8 cellular contexts compared by ENCODE assay signal in the genomic region with DNA sequence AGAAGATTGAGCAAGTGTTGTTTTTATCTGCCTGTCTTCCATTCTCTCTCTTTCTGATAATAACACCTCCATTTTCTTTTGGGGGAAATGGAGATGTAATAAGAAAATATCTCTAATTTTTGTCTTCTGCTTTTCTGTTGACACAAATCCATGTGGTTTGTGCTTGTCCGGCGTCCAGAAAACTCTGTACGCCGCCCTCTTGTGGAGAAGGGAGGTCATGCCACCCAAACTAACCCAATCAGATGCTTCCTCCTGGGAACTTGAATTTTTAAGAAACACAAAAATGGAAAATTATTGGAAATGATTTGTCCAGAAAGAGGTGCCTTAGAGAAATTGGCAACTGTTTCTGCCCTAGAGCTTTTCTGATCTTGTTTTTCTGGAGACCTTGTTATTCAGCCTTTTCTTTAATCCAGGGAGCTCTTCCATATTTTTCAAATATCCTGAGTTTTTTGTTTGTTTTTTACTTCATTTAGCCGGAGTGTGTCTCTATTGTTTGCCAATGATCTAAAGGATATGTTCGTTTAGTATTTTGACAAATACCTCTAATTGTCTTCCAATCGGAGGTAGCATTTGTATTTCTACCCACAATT. TPM values are rescaled to one million over a fixed set of nuclear protein-coding genes. Genes with fewer than 3 reads are reported as not detected.
DNase-seq lines count a peak whose midpoint lies in the region; ATAC-seq, FAIRE-seq and TF ChIP-seq lines count a peak whose summit lies in the region.

No MANE protein-coding gene starts in this region.

- H3K4me3 ChIP-seq in A549: no peak overlapping the region
- H3K4me3 ChIP-seq in fibroblast of lung (replicated peaks in 1 of 4; ENCODE audit: control extremely low read depth in 1 of 4, insufficient read depth in 1 of 4, low read depth in 3 of 4, low read length in 4 of 4): no peak overlapping the region
- H3K4me3 ChIP-seq in pancreas: no peak overlapping the region
- no peak overlapping the region for H3K4me3 ChIP-seq in lower leg skin (ENCODE audit: low read depth, poor library complexity, severe bottlenecking)

- H3K36me3 ChIP-seq in fibroblast of lung (ENCODE audit: control insufficient read depth, insufficient read depth, low read length): no peaks in the 10 kb centered on the region
- no peaks in the 10 kb centered on the region for H3K36me3 ChIP-seq in pancreas

- ATAC-seq in A549 (peak in 1 of 2 experiments; percentile 62; a peak in 2 of 6 replicates), pancreas (peak in 3 of 4 donors; percentile 85 to 92 (median 90)), GM18861 (IDR thresholded peaks at IDR 0.05; ENCODE audit: unreplicated experiment) (no peak)

- TF ChIP-seq CTCF in A549 (IDR thresholded peaks at IDR 0.05) (peak; percentile 51), GM10266 (IDR thresholded peaks at IDR 0.05; ENCODE audit: control insufficient read depth, insufficient read depth, low read depth, missing control alignments) (peak; percentile 76), fibroblast of lung (conservative IDR thresholded peaks at IDR 0.05 in 1 of 2, IDR thresholded peaks at IDR 0.05 in 1 of 2; ENCODE audit: low read depth in 1 of 2, low read length in 2 of 2) (peak; percentile 75 to 90), pancreas (IDR thresholded peaks at IDR 0.05) (peak; percentile 51 to 86 (median 74)), lower leg skin (IDR thresholded peaks at IDR 0.05) (peak in 1 of 3 donors; percentile 17)

- TF ChIP-seq RAD21 in A549 (conservative IDR thresholded peaks at IDR 0.05 in 1 of 2, IDR thresholded peaks at IDR 0.05 in 1 of 2): no peak

- intact Hi-C loops in pancreas (cut with DNase I): no loop called here
- intact Hi-C loops in lower leg skin (cut with DNase I; ENCODE audit: low total_unique reads): no loop called here

- H3K4me2 ChIP-seq in A549 (no peak overlapping the region), fibroblast of lung (ENCODE audit: extremely low read depth, insufficient read depth, low read length) (no peak overlapping the region)

- no peaks in the 10 kb centered on the region for H4K20me1 ChIP-seq in fibroblast of lung (ENCODE audit: control insufficient read depth, extremely low read depth, insufficient read depth, low read length)

- H3K79me2 ChIP-seq in fibroblast of lung (ENCODE audit: control insufficient read depth, insufficient read depth, low read length): no peaks in the 10 kb centered on the region

- TF ChIP-seq POLR2A in A549 (IDR thresholded peaks at IDR 0.05; ENCODE audit: low read length) (no peak), lower leg skin (IDR thresholded peaks at IDR 0.05) (no peak)

- DNase-seq in A549 (ENCODE audit: low read depth in 1 of 2, low spot score in 1 of 2): peak; percentile 27 to 53
- peak; percentile 51 for DNase-seq in GM10266 (ENCODE audit: extremely low spot score)
- DNase-seq in NCI-H146 (lab: John Stamatoyannopoulos, UW): peak; percentile 8
- peak; percentile 37 for DNase-seq in activated CD4-positive, alpha-beta T cell treated with anti-CD3 and anti-CD28 coated beads, Interleukin-2, amount 50 U/mL, for 1 hour
- peak; percentile 39 to 69 for DNase-seq in fibroblast of lung (ENCODE audit: low read depth in 2 of 2)
- peak in 3 of 6 donors; percentile 47 to 75 (median 56) for DNase-seq in pancreas
- DNase-seq in lower leg skin (ENCODE audit: low spot score in 2 of 2): no peak

- no peak overlapping the region for H2AFZ ChIP-seq in fibroblast of lung (ENCODE audit: low read length)

- WGBS in A549 (ENCODE audit: missing lambda C conversion rate): 11% methylated on average over 7 of the region's 7 CpGs
- 15 to 16% methylated on average over 7 of the region's 7 CpGs for WGBS in pancreas, 2 donors
- WGBS in lower leg skin, 2 donors: 22 to 23% methylated on average over 7 of the region's 7 CpGs

- POLR2A ChIA-PET in A549 (lab: Yijun Ruan, JAX): no interaction called here

- H3K4me1 ChIP-seq in A549: no peaks in the 10 kb centered on the region
- H3K4me1 ChIP-seq in fibroblast of lung (ENCODE audit: control insufficient read depth, extremely low read depth, insufficient read depth, low read length): no peaks in the 10 kb centered on the region
- H3K4me1 ChIP-seq in pancreas: no peaks in the 10 kb centered on the region

- H3K27me3 ChIP-seq in fibroblast of lung (ENCODE audit: control insufficient read depth, insufficient read depth, low read length) (peaks cover 4% of the 10 kb centered on the region), pancreas (no peaks in the 10 kb centered on the region)

- H3K9me3 ChIP-seq in A549 (peaks cover 11% of the 10 kb centered on the region), fibroblast of lung (ENCODE audit: control insufficient read depth, insufficient read depth, low read depth, low read length) (no peaks in the 10 kb centered on the region), pancreas (peaks cover 0 to 3% (median 0%) of the 10 kb centered on the region in 4 donors)

- no peak for TF ChIP-seq EP300 in A549 (IDR thresholded peaks at IDR 0.05)

- H3K27ac ChIP-seq in A549 (no peak overlapping the region), fibroblast of lung (ENCODE audit: insufficient read depth, low read length) (no peak overlapping the region), pancreas (no peak overlapping the region)

- CTCF ChIA-PET in A549 (lab: Yijun Ruan, JAX): interaction anchor here (1.1 to 1.4 kb wide), 3 partner anchors 10 to 424 kb away, joined by 3 to 6 read pairs (median 4); no protein-coding TSS in a partner anchor

- FAIRE-seq in A549 (lab: Jason Lieb, UNC) (no peak), pancreas (lab: Jason Lieb, UNC) (no peak)

- H3K9ac ChIP-seq in fibroblast of lung (ENCODE audit: insufficient read depth, low read length): no peak overlapping the region

TF ChIP-seq in A549, 52 proteins besides CTCF, POLR2A, EP300 and RAD21:
- TF ChIP-seq ELK1 (IDR thresholded peaks at IDR 0.05; ENCODE audit: low read depth, low read length): no peak
- no peak for TF ChIP-seq SREBF2 (IDR thresholded peaks at IDR 0.05)
- TF ChIP-seq USF2 (IDR thresholded peaks at IDR 0.05): no peak
- no peak for TF ChIP-seq TP53 (CRISPR knock-in tag; IDR thresholded peaks at IDR 0.05)
- no peak for TF ChIP-seq ZSCAN20 (CRISPR knock-in tag; IDR thresholded peaks at IDR 0.05)

RNA-seq across cellular contexts. Expression of gene FNDC1, which starts 17.8 kb away (rescaled TPM):
- polyA plus RNA-seq in A549 (2011; rRNA removed) (0.04 TPM in 1 of 2 replicates, not detected in the other), A549 (2017; fragmentation: RNase III; extraction: RNeasy Plus Mini Kit Qiagen cat#74134 plus additional on column Dnase treatment) (0.01 to 0.04 TPM in 2 of 3 replicates, not detected in the other), fibroblast of lung (0.03 and 0.23 TPM in 2 replicates), pancreas (under 1 TPM; 0.21 to 0.23 TPM)
- polyA plus RNA-seq in A549 (2012; cell fraction: cytosol; rRNA removed): 0.01 TPM in 2 replicates
- polyA plus RNA-seq in A549 (2012; cell fraction: nucleus; rRNA removed): 0.02 and 0.07 TPM in 2 replicates
- not detected in 2 replicates for polyA minus RNA-seq in A549 (2011; rRNA and poly(A)+ RNA removed)
- total RNA-seq in fibroblast of lung (under 0.01 TPM in 2 replicates), pancreas (1 to 10 TPM in 1 of 6 donors, under 1 TPM in 5; 0.56 to 3.7 (median 0.80) TPM), lower leg skin (1 to 10 TPM in 1 of 4 donors, under 1 TPM in 1, not detected in 2; 0.30 to 1.3 TPM)
- 0.13 and 0.28 TPM in 2 replicates for polyA plus RNA-seq in fibroblast of lung (2012)
- polyA minus RNA-seq in fibroblast of lung (ENCODE audit: low replicate concordance): not detected in 2 replicates

Comparison
In these comparisons a context has a peak if more than half of its experiments do, and no peak if none do; other contexts are left out.
1. DNase-seq: peak in A549 (2 of 2), GM10266 (single experiment), NCI-H146 (single experiment), activated CD4-positive, alpha-beta T cell treated with anti-CD3 and anti-CD28 coated beads, Interleukin-2, amount 50 U/mL, for 1 hour (single experiment) and fibroblast of lung (2 of 2); none in lower leg skin (0 of 2).